ENCODE assay signal across 1 cellular context in the genomic region with DNA sequence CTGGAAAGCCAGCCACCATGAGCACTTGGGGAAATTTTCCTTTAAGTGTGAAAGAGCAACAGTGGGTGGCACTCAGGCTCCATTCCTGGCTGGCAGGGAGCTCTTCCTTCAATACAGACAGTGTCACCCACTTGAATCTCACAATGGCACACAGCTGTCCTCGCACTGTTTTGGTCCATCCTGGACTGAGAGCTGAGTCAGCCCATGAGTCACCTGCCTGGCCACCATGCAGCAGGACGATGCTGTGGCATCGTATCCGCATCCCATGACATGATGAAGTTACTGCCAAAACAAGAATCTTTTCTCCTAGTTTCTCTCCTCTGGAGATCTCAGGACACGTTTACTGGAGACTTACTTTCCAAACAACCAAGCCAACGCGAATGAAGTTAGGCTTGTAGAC.
TF ChIP-seq lines count a peak whose summit lies in the region.

No MANE protein-coding gene starts in this region.

TF ChIP-seq in HepG2, 621 proteins besides CTCF, POLR2A, EP300 and RAD21:
- TF ChIP-seq FOSL2 (CRISPR knock-in tag; IDR thresholded peaks at IDR 0.05) (peak; percentile 36; the same call in 1 of the 2 replicates), SP140L (CRISPR knock-in tag; IDR thresholded peaks at IDR 0.05; ENCODE audit: borderline replicate concordance) (no peak)
